13 cellular contexts compared by ENCODE assay signal in the genomic region with DNA sequence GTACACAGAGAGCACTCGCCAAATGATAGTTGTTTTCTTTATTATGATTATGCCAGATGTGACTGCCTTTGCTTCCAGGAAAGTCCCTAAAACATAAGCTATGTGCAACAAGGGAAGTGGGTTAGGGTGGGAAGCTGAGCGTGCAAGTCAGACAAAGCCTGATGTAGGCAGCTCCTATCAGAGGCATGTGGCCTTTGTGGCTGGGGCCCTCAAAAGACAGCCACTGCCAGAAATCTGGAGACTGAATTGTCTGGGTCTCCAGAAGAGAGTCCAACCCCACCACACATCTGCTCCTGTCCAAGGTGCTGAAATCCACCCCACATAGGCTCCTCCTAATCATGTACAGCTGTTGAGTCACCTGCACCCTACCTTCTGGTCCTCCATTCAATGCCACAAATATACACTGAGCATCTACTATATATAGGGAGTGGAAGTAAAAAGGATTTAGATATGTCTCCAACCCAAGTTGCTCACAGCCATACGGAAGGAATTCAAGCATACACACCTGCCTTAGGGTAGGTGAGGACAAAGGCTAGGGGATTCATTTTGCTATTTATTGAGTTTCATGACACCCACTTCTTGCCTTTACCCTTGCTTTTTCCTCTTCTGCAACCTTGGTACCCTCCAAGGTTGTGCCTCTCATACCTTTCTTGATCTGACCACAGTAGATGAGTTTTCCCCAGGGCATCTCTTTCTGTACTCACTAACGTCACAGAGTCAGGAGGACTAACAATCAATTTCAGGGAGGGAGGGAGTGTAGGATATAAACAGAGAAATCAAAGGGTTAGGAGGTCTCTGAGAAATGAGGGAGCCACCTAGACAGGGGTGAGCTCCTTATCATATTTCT. TPM values are rescaled to one million over a fixed set of nuclear protein-coding genes. Genes with fewer than 3 reads are reported as not detected.
DNase-seq lines count a peak whose midpoint lies in the region; ATAC-seq and TF ChIP-seq lines count a peak whose summit lies in the region.
"Had no signal": no experiment of that assay in that cellular context is flagged by ENCODE, and none has a peak within 500 bp of the region (broad histone marks: within the 10 kb centered on the region; RNA-seq: fewer than 3 reads in every experiment).

No MANE protein-coding gene starts in this region.

- CTCF ChIA-PET in CD4-positive, alpha-beta T cell (lab: Charles Lee): no interaction called here
- CTCF ChIA-PET in HCT116 (lab: Charles Lee): no interaction called here

- H3K79me2 ChIP-seq in HCT116 (ENCODE audit: insufficient read depth, low read length) (no peaks in the 10 kb centered on the region), hepatocyte (no peaks in the 10 kb centered on the region)

- no peak overlapping the region for H3K4me2 ChIP-seq in HCT116 (ENCODE audit: low read length)
- H3K4me2 ChIP-seq in hepatocyte: no peak overlapping the region

- RAD21 ChIA-PET in HCT116 (lab: Charles Lee; ENCODE audit: low non-redundant PET in 1 of 2, low total read pairs in 2 of 2, uncharacterized antibody in 2 of 2, unreplicated experiment in 2 of 2): no interaction called here

- no peak overlapping the region for H2AFZ ChIP-seq in HCT116 (ENCODE audit: low read depth, low read length, poor library complexity, severe bottlenecking)
- H2AFZ ChIP-seq in hepatocyte: no peak overlapping the region

- no peak overlapping the region for H3K9ac ChIP-seq in HCT116 (ENCODE audit: low read length)

- peaks cover 36% of the 10 kb centered on the region for H3K27me3 Mint-ChIP-seq in CD4-positive, alpha-beta T cell

- TF ChIP-seq CTCF in CD4-positive, alpha-beta T cell (IDR thresholded peaks at IDR 0.05): no peak
- TF ChIP-seq CTCF in HCT116 (IDR thresholded peaks at IDR 0.05 in 2 of 3, conservative IDR thresholded peaks at IDR 0.05 in 1 of 3; ENCODE audit: borderline replicate concordance in 1 of 3, insufficient read depth in 1 of 3, low read depth in 2 of 3, low read length in 2 of 3) (no peak), hepatocyte (IDR thresholded peaks at IDR 0.05; ENCODE audit: poor library complexity) (no peak)

- intact Hi-C loops in CD4-positive, alpha-beta T cell (cut with DNase I, micrococcal nuclease): no loop called here
- intact Hi-C loops in HCT116 (cut with micrococcal nuclease): no loop called here

- H3K27ac ChIP-seq in CD4-positive, alpha-beta T cell (ENCODE audit: low read depth, low read length): no peak overlapping the region
- H3K27ac ChIP-seq in HCT116 (ENCODE audit: low read depth, low read length) (no peak overlapping the region), hepatocyte (no peak overlapping the region)

- H3K4me1 ChIP-seq in HCT116 (ENCODE audit: control insufficient read depth in 1 of 2, insufficient read depth in 2 of 2, low read length in 2 of 2): no peaks in the 10 kb centered on the region
- no peaks in the 10 kb centered on the region for H3K4me1 ChIP-seq in hepatocyte (ENCODE audit: insufficient read depth)

- no peaks in the 10 kb centered on the region for H3K4me1 Mint-ChIP-seq in CD4-positive, alpha-beta T cell (ENCODE audit: low read depth)

- ATAC-seq in CD4-positive, alpha-beta T cell (ENCODE audit: poor library complexity): peak; percentile 48
- ATAC-seq in HCT116 (no peak), GM18519 (IDR thresholded peaks at IDR 0.05; ENCODE audit: low FRiP score, unreplicated experiment) (no peak), HG03097 (IDR thresholded peaks at IDR 0.05; ENCODE audit: low FRiP score, unreplicated experiment) (no peak)

- H3K36me3 ChIP-seq in HCT116 (ENCODE audit: control insufficient read depth in 1 of 2, insufficient read depth in 2 of 2, low read length in 2 of 2) (no peaks in the 10 kb centered on the region), hepatocyte (replicated peaks; ENCODE audit: insufficient read depth, low read depth) (no peaks in the 10 kb centered on the region)

- POLR2A ChIA-PET in CD4-positive, alpha-beta T cell (lab: Charles Lee): no interaction called here
- POLR2A ChIA-PET in HCT116 (lab: Charles Lee): no interaction called here

- no peak overlapping the region for H3K27ac Mint-ChIP-seq in CD4-positive, alpha-beta T cell

- no TSS peak for BruUV-seq in HCT116 (replicated peaks; lab: Mats Ljungman, UMichigan)

- H3K9me2 ChIP-seq in HCT116 (ENCODE audit: insufficient read depth): no peaks in the 10 kb centered on the region
- no peaks in the 10 kb centered on the region for H3K9me2 ChIP-seq in hepatocyte (replicated peaks; ENCODE audit: insufficient read depth)

- no peak overlapping the region for H3K4me3 ChIP-seq in HCT116 (replicated peaks in 1 of 2; ENCODE audit: low read depth in 1 of 2, low read length in 2 of 2)
- no peak overlapping the region for H3K4me3 ChIP-seq in hepatocyte

- H3K36me3 Mint-ChIP-seq in CD4-positive, alpha-beta T cell (ENCODE audit: low read depth): no peaks in the 10 kb centered on the region

- peaks cover 11% of the 10 kb centered on the region for H3K27me3 ChIP-seq in CD4-positive, alpha-beta T cell (ENCODE audit: control insufficient read depth, insufficient read depth, low read length)
- H3K27me3 ChIP-seq in HCT116 (ENCODE audit: insufficient read depth, low read length) (no peaks in the 10 kb centered on the region), hepatocyte (no peaks in the 10 kb centered on the region)

- H3K9me3 ChIP-seq in CD4-positive, alpha-beta T cell (ENCODE audit: control insufficient read depth, low read length): no peaks in the 10 kb centered on the region
- H3K9me3 ChIP-seq in HCT116 (ENCODE audit: control insufficient read depth in 1 of 2, insufficient read depth in 1 of 2, low read depth in 1 of 2, low read length in 2 of 2): no peaks in the 10 kb centered on the region
- no peaks in the 10 kb centered on the region for H3K9me3 ChIP-seq in hepatocyte (ENCODE audit: low read depth)

- TF ChIP-seq RAD21 in HCT116 (IDR thresholded peaks at IDR 0.05; ENCODE audit: low read depth): no peak

- H3K4me3 Mint-ChIP-seq in CD4-positive, alpha-beta T cell: no peak overlapping the region

- no peaks in the 10 kb centered on the region for H4K20me1 ChIP-seq in HCT116 (ENCODE audit: insufficient read depth)
- H4K20me1 ChIP-seq in hepatocyte (ENCODE audit: insufficient read depth, poor library complexity, severe bottlenecking): no peaks in the 10 kb centered on the region

- 53% methylated on average over 4 of the region's 4 CpGs for WGBS in hepatocyte (ENCODE audit: low lambda C conversion rate, missing lambda C conversion rate)

- no peaks in the 10 kb centered on the region for H3K9me3 Mint-ChIP-seq in CD4-positive, alpha-beta T cell

- no peak for DNase-seq in CD4-positive, alpha-beta T cell
- no peak for DNase-seq in HCT116 (ENCODE audit: low read depth, low spot score)
- DNase-seq in UCSD-AML1 (lab: John Stamatoyannopoulos, UW; ENCODE audit: unreplicated experiment): peak; percentile 20
- DNase-seq in hepatocyte (ENCODE audit: low spot score): peak; percentile 58
- no peak for DNase-seq in dedifferentiated amniotic fluid mesenchymal stem cell (ENCODE audit: extremely low spot score)
- no peak for DNase-seq in cortex of kidney (lab: John Stamatoyannopoulos, UW)
- DNase-seq: activated effector memory CD4-positive, alpha-beta T cell treated with Interleukin-2 at 50 U/mL for 16 hours; DMS79; kidney glomerular epithelial cell; NCI-H187 treated with DMSO at 0.1 percent for 48 hours had no signal

- no peak for TF ChIP-seq POLR2A in HCT116 (IDR thresholded peaks at IDR 0.05; ENCODE audit: borderline replicate concordance, extremely low read depth, insufficient read depth, insufficient read length)

TF ChIP-seq in HCT116, 20 proteins besides CTCF, POLR2A, EP300 and RAD21:
- TF ChIP-seq REST (IDR thresholded peaks at IDR 0.05; ENCODE audit: low read depth) (peak; percentile 75), SP1 (IDR thresholded peaks at IDR 0.05; ENCODE audit: low read depth) (no peak), YY1 (IDR thresholded peaks at IDR 0.05; ENCODE audit: extremely low read depth, insufficient replicate concordance, low read depth, low read length) (no peak)

RNA-seq across cellular contexts. Expression of gene SEC14L3, which starts 12.4 kb away (rescaled TPM):
- total RNA-seq in CD4-positive, alpha-beta T cell: not detected
- total RNA-seq in HCT116 (2021; ENCODE audit: unreplicated experiment) (not detected), hepatocyte (not detected in 2 replicates)
- 0.03 TPM in 1 of 2 replicates, not detected in the other for polyA plus RNA-seq in HCT116 (2012)
- polyA plus RNA-seq in hepatocyte: not detected in 2 replicates
- total RNA-seq: T-helper 1 cell treated with Interleukin-12 subunit alpha and Interleukin-12 subunit beta and Interleukin-4 antibody, amounts not matched to agents 30 ng/mL and 1 ng/mL, for 36 hours had no signal

RNA-seq across cellular contexts. Expression of gene MTFP1, which starts 33.9 kb away (rescaled TPM):
- total RNA-seq in CD4-positive, alpha-beta T cell: 10 to 100 TPM; 37.2 to 38.0 TPM
- total RNA-seq in HCT116 (2021; ENCODE audit: unreplicated experiment) (36.1 TPM), hepatocyte (10.3 and 16.3 TPM in 2 replicates)
- polyA plus RNA-seq in HCT116 (2012): 49.2 and 55.4 TPM in 2 replicates
- polyA plus RNA-seq in hepatocyte: 22.3 and 24.3 TPM in 2 replicates

RNA-seq across cellular contexts. Expression of gene SEC14L4, which starts 46.1 kb away (rescaled TPM):
- not detected for total RNA-seq in CD4-positive, alpha-beta T cell
- total RNA-seq in HCT116 (2021; ENCODE audit: unreplicated experiment) (12.7 TPM), hepatocyte (not detected in 2 replicates)
- polyA plus RNA-seq in HCT116 (2012): 8.0 and 9.8 TPM in 2 replicates
- polyA plus RNA-seq in hepatocyte: not detected in 2 replicates
- total RNA-seq: T-helper 1 cell treated with Interleukin-12 subunit alpha and Interleukin-12 subunit beta and Interleukin-4 antibody, amounts not matched to agents 30 ng/mL and 1 ng/mL, for 36 hours had no signal

Comparison
In these comparisons a context has a peak if more than half of its experiments do, and no peak if none do; other contexts are left out.
1. DNase-seq: peak in UCSD-AML1 (single experiment) and hepatocyte (single experiment); none in CD4-positive, alpha-beta T cell (0 of 10), HCT116 (single experiment), dedifferentiated amniotic fluid mesenchymal stem cell (single experiment) and cortex of kidney (single experiment).
2. RNA of gene SEC14L4, which starts 46.1 kb away (total RNA-seq): 12.7 TPM in HCT116 (single experiment); not detected in CD4-positive, alpha-beta T cell and not detected in hepatocyte; every median in the first group is over 10 times any median in the second.